In the genomic region with DNA sequence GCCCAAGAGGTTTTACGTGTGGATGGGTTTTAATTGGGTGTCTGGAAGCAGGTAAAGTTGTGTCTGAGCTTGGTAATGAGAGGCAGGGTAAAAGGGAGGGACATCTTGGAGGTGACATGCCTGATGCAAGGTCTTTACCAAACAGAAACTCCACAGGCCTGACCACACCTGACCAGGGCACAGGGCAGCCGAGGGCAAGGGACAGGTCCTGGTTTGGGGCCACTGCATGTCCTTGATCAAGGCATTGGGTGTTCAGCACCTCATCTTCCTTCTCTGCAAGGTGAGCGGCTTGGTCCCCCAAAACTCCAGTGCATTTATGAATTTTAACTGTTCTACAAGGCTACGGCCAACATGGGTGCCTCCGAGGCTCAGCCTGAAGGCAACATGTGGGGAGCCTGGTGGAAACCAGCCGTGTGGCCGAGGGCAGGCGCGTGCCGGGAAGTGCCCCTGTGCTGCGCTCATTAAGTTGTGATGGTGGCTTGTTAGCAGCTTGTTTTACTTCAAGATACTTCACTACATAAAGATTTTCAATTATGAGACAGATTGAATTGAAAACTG, we compare ENCODE assay signal across 21 cellular contexts. TPM values are rescaled to one million over a fixed set of nuclear protein-coding genes. Genes with fewer than 3 reads are reported as not detected.
A peak's percentile ranks its signal among the peaks of the same experiment; 100 is the strongest.
DNase-seq lines count a peak whose midpoint lies in the region; ATAC-seq and TF ChIP-seq lines count a peak whose summit lies in the region.
"Had no signal": no experiment of that assay in that cellular context is flagged by ENCODE, and none has a peak within 500 bp of the region (broad histone marks: within the 10 kb centered on the region; RNA-seq: fewer than 3 reads in every experiment).

No MANE protein-coding gene starts in this region.

- H3K4me1 ChIP-seq in PC-3 (ENCODE audit: insufficient read depth, low read length) (peaks cover 38% of the 10 kb centered on the region), esophagus muscularis mucosa (peaks cover 0 to 22% (median 11%) of the 10 kb centered on the region in 4 donors), prostate gland (replicated peaks) (no peaks in the 10 kb centered on the region)
- H3K4me1 ChIP-seq: suprapubic skin had no signal

- no peaks in the 10 kb centered on the region for H3K79me2 ChIP-seq in PC-3 (ENCODE audit: low read length)

- H3K4me3 ChIP-seq in PC-3 (ENCODE audit: low read length) (no peak overlapping the region), esophagus muscularis mucosa (no peak overlapping the region), prostate gland (no peak overlapping the region)
- H3K4me3 ChIP-seq: cardiac muscle cell, GM23248, suprapubic skin had no signal

- peak overlapping the region; percentile 48 for H3K4me2 ChIP-seq in PC-3 (ENCODE audit: low read length)

- ATAC-seq in PC-3 = no peak
- no peak for ATAC-seq in HG03280 (IDR thresholded peaks at IDR 0.05; ENCODE audit: unreplicated experiment)
- no peak for ATAC-seq in GM21447 (IDR thresholded peaks at IDR 0.05; ENCODE audit: unreplicated experiment)
- ATAC-seq: stimulated activated naive B cell treated with anti-CD40 and anti-IgM and Interleukin-4, amounts not matched to agents 10 μg/mL and 1 μg/mL and 100 μg/mL, for 72 hours had no signal

- DNase-seq in DMS53 (lab: John Stamatoyannopoulos, UW) (peak; percentile 85), PC-3 (no peak), esophagus muscularis mucosa (ENCODE audit: extremely low spot score) (peak; percentile 50), prostate gland (ENCODE audit: low spot score) (peak; percentile 2), NCI-H446 (lab: John Stamatoyannopoulos, UW) (no peak), NOMO-1 treated with dmso at 0.1 percent for 144 hours (lab: John Stamatoyannopoulos, UW; ENCODE audit: unreplicated experiment) (no peak)
- DNase-seq: activated CD4-positive, alpha-beta T cell treated with anti-CD3 and anti-CD28 coated beads for 48 hours; islet precursor cell; NK-92 treated with Interleukin-12 subunit alpha and Interleukin-12 subunit beta, amount 100 ng/mL, for 24 hours; nucleus accumbens; retina; stimulated activated CD4-positive, alpha-beta T cell treated with anti-CD3 and anti-CD28 coated beads, Interleukin-4, amount 100 ng/mL, for 24 hours; stimulated activated naive B cell treated with anti-CD40 and anti-IgM and Interleukin-4, amounts not matched to agents 10 μg/mL and 1 μg/mL and 100 μg/mL, for 72 hours had no signal

- TF ChIP-seq CTCF in PC-3 (conservative IDR thresholded peaks at IDR 0.05; ENCODE audit: low read depth, low read length) (no peak), esophagus muscularis mucosa (IDR thresholded peaks at IDR 0.05) (no peak), prostate gland (IDR thresholded peaks at IDR 0.05) (no peak)

- H3K36me3 ChIP-seq in PC-3 (ENCODE audit: low read depth, low read length) = no peaks in the 10 kb centered on the region
- H3K36me3 ChIP-seq in esophagus muscularis mucosa = no peaks in the 10 kb centered on the region
- H3K36me3 ChIP-seq in prostate gland = no peaks in the 10 kb centered on the region
- H3K36me3 ChIP-seq: cardiac muscle cell, suprapubic skin had no signal

- H3K9me3 ChIP-seq in PC-3 (ENCODE audit: low read length) (no peaks in the 10 kb centered on the region), esophagus muscularis mucosa (no peaks in the 10 kb centered on the region), prostate gland (no peaks in the 10 kb centered on the region)
- H3K9me3 ChIP-seq: suprapubic skin had no signal

- CTCF ChIA-PET in PC-3 (lab: Charles Lee) = no interaction called here

- H3K27me3 ChIP-seq in PC-3 (ENCODE audit: low read length) (no peaks in the 10 kb centered on the region), esophagus muscularis mucosa (peaks cover 0 to 50% (median 0%) of the 10 kb centered on the region in 4 donors), prostate gland (replicated peaks; ENCODE audit: insufficient read depth) (peaks cover 3% of the 10 kb centered on the region)
- H3K27me3 ChIP-seq: cardiac muscle cell had no signal

- TF ChIP-seq EP300 in esophagus muscularis mucosa (IDR thresholded peaks at IDR 0.05) = no peak

- no peak overlapping the region for H2AFZ ChIP-seq in PC-3 (ENCODE audit: low read length)
- H2AFZ ChIP-seq: GM23248 had no signal

- no peaks in the 10 kb centered on the region for H4K20me1 ChIP-seq in PC-3 (ENCODE audit: low read length)

- no peaks in the 10 kb centered on the region for H3F3A ChIP-seq in PC-3 (ENCODE audit: low read length, unreplicated experiment)

- no TSS peak for BruUV-seq in PC-3 (replicated peaks; lab: Mats Ljungman, UMichigan)

- TF ChIP-seq POLR2A in esophagus muscularis mucosa (IDR thresholded peaks at IDR 0.05; ENCODE audit: low read depth) (no peak), prostate gland (IDR thresholded peaks at IDR 0.05) (no peak)

- H3K9ac ChIP-seq in PC-3 (ENCODE audit: low read length) = peak overlapping the region; percentile 30; the same call in 1 of the 2 replicates
- H3K9ac ChIP-seq: GM23248 had no signal

- intact Hi-C loops in PC-3 (cut with micrococcal nuclease) (no loop called here), esophagus muscularis mucosa (cut with DNase I) (no loop called here), prostate gland (cut with DNase I) (no loop called here)

- POLR2A ChIA-PET in PC-3 (lab: Charles Lee; ENCODE audit: unreplicated experiment) = interaction anchor here (1.1 kb wide), 1 partner anchor 12 kb away, joined by 9 read pairs; no protein-coding TSS in a partner anchor

- H3K9me2 ChIP-seq in PC-3 (replicated peaks; ENCODE audit: low read length) = no peaks in the 10 kb centered on the region

- H3K27ac ChIP-seq in PC-3 (ENCODE audit: low read length) (peak overlapping the region; percentile 78), esophagus muscularis mucosa (replicated peaks in 1 of 4) (no peak overlapping the region), prostate gland (no peak overlapping the region)
- H3K27ac ChIP-seq: C4-2B, cardiac muscle cell, GM23248, SK-N-MC, suprapubic skin, VCaP had no signal

- 96% methylated on average over 11 of the region's 11 CpGs for WGBS in esophagus muscularis mucosa
- WGBS in prostate gland = 87% methylated on average over 11 of the region's 11 CpGs

RNA-seq across cellular contexts. Expression of a gene that starts 30.7 kb away (rescaled TPM):
- total RNA-seq in PC-3 (2014; rRNA removed) = 121 and 144 TPM in 2 replicates
- total RNA-seq in esophagus muscularis mucosa = 10 to 100 TPM; 22.5 to 51.7 (median 35.0) TPM
- 10 to 100 TPM; 22.6 to 23.9 TPM for total RNA-seq in prostate gland

Comparison
In these comparisons a context has a peak if more than half of its experiments do, and no peak if none do; other contexts are left out.
1. DNase-seq: peak in DMS53 (single experiment), esophagus muscularis mucosa (single experiment) and prostate gland (single experiment); none in PC-3 (single experiment), NCI-H446 (0 of 2) and NOMO-1 treated with dmso at 0.1 percent for 144 hours (single experiment).